11 cellular contexts compared by ENCODE assay signal in the genomic region with DNA sequence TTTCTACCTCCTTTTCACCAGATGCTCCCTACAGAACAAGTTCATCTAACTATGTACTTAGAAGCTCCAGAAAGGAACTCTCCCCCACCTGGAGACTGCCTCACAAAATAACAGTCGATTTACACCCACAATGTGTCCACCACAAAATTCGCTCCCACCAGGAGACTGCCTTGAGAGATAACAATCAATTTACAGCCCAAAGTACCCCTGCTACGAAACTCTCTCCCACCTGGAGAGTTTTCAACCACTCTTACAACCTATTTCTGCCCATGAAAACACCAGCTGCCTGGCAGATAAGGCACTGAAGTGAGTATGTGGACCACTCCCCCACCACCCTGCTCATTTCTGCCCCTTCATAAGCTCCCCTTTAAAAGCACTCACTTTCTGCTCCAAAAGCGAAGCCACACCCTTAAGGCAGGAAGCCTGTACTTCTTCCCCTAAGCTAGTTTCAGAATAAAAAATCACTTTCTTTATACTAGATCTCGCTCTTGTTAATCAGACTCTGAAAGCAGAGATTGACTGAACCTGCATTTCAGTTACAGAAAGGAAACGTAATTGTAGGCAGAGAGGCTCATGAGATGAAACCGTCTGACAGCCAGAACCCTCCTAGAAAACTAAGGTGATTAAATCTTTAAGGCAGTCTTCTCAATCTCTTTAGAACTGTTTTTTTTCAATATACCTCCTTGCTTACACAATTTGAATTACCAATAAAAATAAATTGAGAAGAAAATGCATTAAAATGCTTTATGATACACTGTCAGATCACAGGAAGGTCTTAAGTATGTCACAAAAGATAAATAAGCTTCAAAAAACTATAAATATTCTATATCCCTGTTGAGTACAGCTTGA.
A peak's percentile ranks its signal among the peaks of the same experiment; 100 is the strongest.
DNase-seq lines count a peak whose midpoint lies in the region; ATAC-seq lines count a peak whose summit lies in the region.
"Had no signal": no experiment of that assay in that cellular context is flagged by ENCODE, and none has a peak within 500 bp of the region (broad histone marks: within the 10 kb centered on the region; RNA-seq: fewer than 3 reads in every experiment).

No MANE protein-coding gene starts in this region.

- no peak overlapping the region for H3K4me3 ChIP-seq in H7 (ENCODE audit: insufficient read depth, low read depth, low read length)

- no peaks in the 10 kb centered on the region for H3K27me3 ChIP-seq in H7 (ENCODE audit: control insufficient read depth, insufficient read depth, low read length)

- H3K9me3 Mint-ChIP-seq in memory B cell, result no peaks in the 10 kb centered on the region
- H3K9me3 Mint-ChIP-seq: type B pancreatic cell had no signal

- peak; percentile 73 to 83 for ATAC-seq in activated CD4-positive, CD25-positive, alpha-beta regulatory T cell treated with anti-CD3 and anti-CD28 coated beads, Interleukin-2, amount 50 U/mL, for 24 hours
- ATAC-seq in GM21526 (IDR thresholded peaks at IDR 0.05; ENCODE audit: low FRiP score, unreplicated experiment), result peak; percentile 68
- peak; percentile 68 for ATAC-seq in HG03520 (IDR thresholded peaks at IDR 0.05; ENCODE audit: unreplicated experiment)
- ATAC-seq in memory B cell (ENCODE audit: low read depth), result peak; percentile 44
- no peak for ATAC-seq in HG02763 (IDR thresholded peaks at IDR 0.05; ENCODE audit: unreplicated experiment)

- no peak for DNase-seq in activated CD4-positive, CD25-positive, alpha-beta regulatory T cell (lab: John Stamatoyannopoulos, UW)
- DNase-seq in memory B cell (ENCODE audit: low spot score in 2 of 2), result no peak
- DNase-seq in H7, result no peak
- no peak for DNase-seq in T-helper 9 cell
- DNase-seq: effector CD8-positive, alpha-beta T cell; NCI-H510A had no signal

- H3K4me3 Mint-ChIP-seq in memory B cell, result no peak overlapping the region
- H3K4me3 Mint-ChIP-seq: type B pancreatic cell had no signal

- H3K27me3 Mint-ChIP-seq in memory B cell, result peaks cover 2% of the 10 kb centered on the region
- H3K27me3 Mint-ChIP-seq: type B pancreatic cell had no signal

- H3K4me1 Mint-ChIP-seq in memory B cell, result no peaks in the 10 kb centered on the region

- peaks cover 2% of the 10 kb centered on the region for H3K36me3 Mint-ChIP-seq in memory B cell
- H3K36me3 Mint-ChIP-seq: type B pancreatic cell had no signal

- H3K27ac Mint-ChIP-seq in memory B cell, result no peak overlapping the region
- H3K27ac Mint-ChIP-seq: type B pancreatic cell had no signal

- H3K36me3 ChIP-seq in H7 (replicated peaks; ENCODE audit: control insufficient read depth, insufficient read depth, low read length), result no peaks in the 10 kb centered on the region
